ENCODE assay signal across 32 cellular contexts in genomic region chr5:81402180-81402930, GRCh38. TPM values are rescaled to one million over a fixed set of nuclear protein-coding genes. Genes with fewer than 3 reads are reported as not detected.
"Had no signal": no experiment of that assay in that cellular context is flagged by ENCODE, and none has a peak within 500 bp of the region (broad histone marks: within the 10 kb centered on the region; RNA-seq: fewer than 3 reads in every experiment).

No MANE protein-coding gene starts in this region.

- DNase-seq: activated B cell treated with CpG ODN at 0.5 μM for 24 hours; activated CD4-positive, alpha-beta T cell treated with anti-CD3 and anti-CD28 coated beads for 1 hour; activated CD4-positive, alpha-beta T cell treated with anti-CD3 and anti-CD28 coated beads, Interleukin-2, amount 10 ng/mL, durations not matched to agents 24 days and 14 days; activated CD4-positive, alpha-beta T cell treated with anti-CD3 and anti-CD28 coated beads, Interleukin-2, amount 50 U/mL, for 48 hours; activated CD8-positive, alpha-beta memory T cell treated with anti-CD3 and anti-CD28 coated beads, Interleukin-2, amount 10 ng/mL, durations not matched to agents 7 days and 5 days; activated effector memory CD4-positive, alpha-beta T cell treated with anti-CD3 and anti-CD28 coated beads, Interleukin-2, amount 50 U/mL, for 16 hours; activated naive CD4-positive, alpha-beta T cell treated with Interleukin-2 at 50 U/mL for 16 hours; activated naive CD8-positive, alpha-beta T cell treated with anti-CD3 and anti-CD28 coated beads, Interleukin-2, amount 50 U/mL, for 24 hours; activated T-cell treated with anti-CD3 and anti-CD28 coated beads, Interleukin-2, amount 50 U/mL, for 24 hours; amniotic stem cell; body of pancreas; NCI-H1092 treated with DMSO at 0.1 percent for 48 hours; NCI-H1417 treated with DMSO at 0.1 percent for 48 hours; NCI-H1694; NCI-H2029; NCI-H2107; NCI-H2171 treated with DMSO at 0.1 percent for 48 hours; NCI-H226; NCI-H526; NCI-H82; RPMI8226; T-cell; T-helper 2 cell; T1000 had no signal

- H3K4me1 ChIP-seq: ascending aorta, body of pancreas had no signal

- H3K27me3 ChIP-seq: ascending aorta, body of pancreas had no signal

- H3K4me3 Mint-ChIP-seq: activated B cell treated with CpG ODN at 0.5 μM for 24 hours; activated CD4-positive, alpha-beta T cell treated with anti-CD3 and anti-CD28 coated beads, Interleukin-2, amount 10 ng/mL, durations not matched to agents 24 days and 14 days; activated CD8-positive, alpha-beta memory T cell treated with anti-CD3 and anti-CD28 coated beads, Interleukin-2, amount 10 ng/mL, durations not matched to agents 7 days and 5 days; activated naive CD8-positive, alpha-beta T cell treated with anti-CD3 and anti-CD28 coated beads, Interleukin-2, amount 50 U/mL, for 24 hours; activated T-cell treated with anti-CD3 and anti-CD28 coated beads, Interleukin-2, amount 50 U/mL, for 24 hours; activated T-helper 1 cell treated with anti-CD3 and anti-CD28 coated beads, Interleukin-12 subunit alpha, Interleukin-12 subunit beta, Interleukin-2, Interleukin-4 antibody, amounts not matched to agents 30 ng/mL and 10 ng/mL and 1 ng/mL, durations not matched to agents 14 hours and 24 hours and 36 hours; central memory CD8-positive, alpha-beta T cell; T-cell had no signal

- H3K27ac Mint-ChIP-seq: activated B cell treated with CpG ODN at 0.5 μM for 24 hours; activated CD4-positive, alpha-beta T cell treated with anti-CD3 and anti-CD28 coated beads, Interleukin-2, amount 10 ng/mL, durations not matched to agents 24 days and 14 days; activated CD8-positive, alpha-beta memory T cell treated with anti-CD3 and anti-CD28 coated beads, Interleukin-2, amount 10 ng/mL, durations not matched to agents 7 days and 5 days; activated naive CD4-positive, alpha-beta T cell treated with anti-CD3 and anti-CD28 coated beads, Interleukin-2, amount 50 U/mL, for 72 hours; activated naive CD8-positive, alpha-beta T cell treated with anti-CD3 and anti-CD28 coated beads, Interleukin-2, amount 50 U/mL, for 24 hours; activated T-cell treated with anti-CD3 and anti-CD28 coated beads, Interleukin-2, amount 50 U/mL, for 24 hours; activated T-helper 1 cell treated with anti-CD3 and anti-CD28 coated beads, Interleukin-12 subunit alpha, Interleukin-12 subunit beta, Interleukin-2, Interleukin-4 antibody, amounts not matched to agents 30 ng/mL and 10 ng/mL and 1 ng/mL, durations not matched to agents 14 hours and 24 hours and 36 hours; T-cell had no signal

- H3K27ac ChIP-seq: ascending aorta, body of pancreas, SK-N-MC had no signal

- H3K4me3 ChIP-seq: ascending aorta, body of pancreas, SK-N-MC had no signal

- H3K36me3 Mint-ChIP-seq: activated CD8-positive, alpha-beta memory T cell treated with anti-CD3 and anti-CD28 coated beads, Interleukin-2, amount 10 ng/mL, durations not matched to agents 7 days and 5 days; activated naive CD4-positive, alpha-beta T cell treated with anti-CD3 and anti-CD28 coated beads, Interleukin-2, amount 50 U/mL, for 72 hours had no signal

- H3K9me3 ChIP-seq: ascending aorta, body of pancreas had no signal

- H3K4me1 Mint-ChIP-seq: activated CD8-positive, alpha-beta memory T cell treated with anti-CD3 and anti-CD28 coated beads, Interleukin-2, amount 10 ng/mL, durations not matched to agents 7 days and 5 days; activated naive CD8-positive, alpha-beta T cell treated with anti-CD3 and anti-CD28 coated beads, Interleukin-2, amount 50 U/mL, for 24 hours; central memory CD8-positive, alpha-beta T cell; T-cell had no signal

- H3K9me3 Mint-ChIP-seq: activated CD4-positive, alpha-beta T cell treated with anti-CD3 and anti-CD28 coated beads, Interleukin-2, amount 10 ng/mL, durations not matched to agents 24 days and 14 days; activated naive CD4-positive, alpha-beta T cell treated with anti-CD3 and anti-CD28 coated beads, Interleukin-2, amount 50 U/mL, for 72 hours; activated naive CD8-positive, alpha-beta T cell treated with anti-CD3 and anti-CD28 coated beads, Interleukin-2, amount 50 U/mL, for 24 hours; activated T-cell treated with anti-CD3 and anti-CD28 coated beads, Interleukin-2, amount 50 U/mL, for 24 hours; activated T-helper 1 cell treated with anti-CD3 and anti-CD28 coated beads, Interleukin-12 subunit alpha, Interleukin-12 subunit beta, Interleukin-2, Interleukin-4 antibody, amounts not matched to agents 30 ng/mL and 10 ng/mL and 1 ng/mL, durations not matched to agents 14 hours and 24 hours and 36 hours; central memory CD8-positive, alpha-beta T cell; T-cell had no signal

- ATAC-seq: activated CD8-positive, alpha-beta memory T cell treated with anti-CD3 and anti-CD28 coated beads, Interleukin-2, amount 10 ng/mL, durations not matched to agents 7 days and 5 days; activated naive CD4-positive, alpha-beta T cell treated with anti-CD3 and anti-CD28 coated beads, Interleukin-2, amount 50 U/mL, for 72 hours; activated naive CD8-positive, alpha-beta T cell treated with anti-CD3 and anti-CD28 coated beads, Interleukin-2, amount 50 U/mL, for 24 hours; body of pancreas; Right ventricle myocardium inferior; T-cell had no signal

RNA-seq across cellular contexts. Expression of gene ACOT12, which starts 8.4 kb away (rescaled TPM):
- total RNA-seq: activated B cell treated with CpG ODN at 0.5 μM for 24 hours; activated CD4-positive, alpha-beta T cell treated with anti-CD3 and anti-CD28 coated beads, Interleukin-2, amount 10 ng/mL, durations not matched to agents 24 days and 14 days; activated CD8-positive, alpha-beta memory T cell treated with anti-CD3 and anti-CD28 coated beads, Interleukin-2, amount 10 ng/mL, durations not matched to agents 7 days and 5 days; activated naive CD4-positive, alpha-beta T cell treated with anti-CD3 and anti-CD28 coated beads, Interleukin-2, amount 50 U/mL, for 72 hours; activated T-helper 1 cell treated with anti-CD3 and anti-CD28 coated beads, Interleukin-12 subunit alpha, Interleukin-12 subunit beta, Interleukin-2, Interleukin-4 antibody, amounts not matched to agents 30 ng/mL and 10 ng/mL and 1 ng/mL, durations not matched to agents 14 hours and 24 hours and 36 hours; ascending aorta; body of pancreas; MCF 10A; NCI-H460; Right ventricle myocardium inferior had no signal
